16 cellular contexts compared by ENCODE assay signal in genomic region chr12:99259040-99259934, GRCh38.
A peak's percentile ranks its signal among the peaks of the same experiment; 100 is the strongest.
DNase-seq lines count a peak whose midpoint lies in the region; FAIRE-seq and TF ChIP-seq lines count a peak whose summit lies in the region.
"Had no signal": no experiment of that assay in that cellular context is flagged by ENCODE, and none has a peak within 500 bp of the region (broad histone marks: within the 10 kb centered on the region; RNA-seq: fewer than 3 reads in every experiment).

No MANE protein-coding gene starts in this region.

- H3K79me2 ChIP-seq in OCI-LY7 (ENCODE audit: insufficient read depth, low read depth, low read length) = no peaks in the 10 kb centered on the region

- no peak overlapping the region for H3K4me3 Mint-ChIP-seq in nephron
- H3K4me3 Mint-ChIP-seq: activated T-cell treated with anti-CD3 and anti-CD28 coated beads, Interleukin-2, amount 50 U/mL, for 72 hours; B cell; T-helper 2 cell treated with Interferon-gamma antibody and Interleukin-4, amounts not matched to agents 5 μg/mL and 100 μg/mL, for 36 hours had no signal

- no peaks in the 10 kb centered on the region for H3K36me3 Mint-ChIP-seq in nephron (ENCODE audit: low read depth)

- peaks cover 2% of the 10 kb centered on the region for H3K9me3 Mint-ChIP-seq in nephron

- peak overlapping the region; percentile 73 for H2AFZ ChIP-seq in OCI-LY7 (ENCODE audit: low read length)

- no peaks in the 10 kb centered on the region for H3K9me2 ChIP-seq in OCI-LY7 (ENCODE audit: insufficient read depth, low read length)

- DNase-seq in D721Med (ENCODE audit: insufficient read length, low spot score) = no peak
- no peak for DNase-seq in OCI-LY7 (ENCODE audit: low spot score)
- DNase-seq in epidermal melanocyte (ENCODE audit: insufficient read length, low spot score) = peak; percentile 57
- no peak for DNase-seq in stimulated activated naive CD4-positive, alpha-beta T cell treated with Interleukin-2 at 50 U/mL for 16 hours (lab: John Stamatoyannopoulos, UW)
- DNase-seq in NCI-H226 = no peak
- DNase-seq in NCI-H146 (lab: John Stamatoyannopoulos, UW) = no peak
- no peak for DNase-seq in kidney
- DNase-seq: activated CD4-positive, alpha-beta T cell treated with anti-CD3 and anti-CD28 coated beads, Interleukin-2, amount 50 U/mL, for 1 hour; activated T-cell treated with anti-CD3 and anti-CD28 coated beads, Interleukin-2, amount 50 U/mL, for 72 hours; MM.1S; psoas muscle; upper lobe of left lung had no signal

- peak overlapping the region in 2 of 3 experiments; percentile 73 to 76 for H3K27ac Mint-ChIP-seq in nephron
- H3K27ac Mint-ChIP-seq: activated T-cell treated with anti-CD3 and anti-CD28 coated beads, Interleukin-2, amount 50 U/mL, for 72 hours; B cell; T-helper 2 cell treated with Interferon-gamma antibody and Interleukin-4, amounts not matched to agents 5 μg/mL and 100 μg/mL, for 36 hours had no signal

- no peaks in the 10 kb centered on the region for H4K20me1 ChIP-seq in OCI-LY7 (ENCODE audit: insufficient read depth, low read length)

- no peak overlapping the region for H3K27ac ChIP-seq in OCI-LY7 (ENCODE audit: low read depth, low read length, poor library complexity, severe bottlenecking)
- H3K27ac ChIP-seq in kidney (ENCODE audit: low read depth in 2 of 2, low read length in 2 of 2) = no peak overlapping the region
- H3K27ac ChIP-seq: psoas muscle, upper lobe of left lung had no signal

- CTCF ChIA-PET in OCI-LY7 (lab: Charles Lee; ENCODE audit: unreplicated experiment) = no interaction called here

- no peaks in the 10 kb centered on the region for H3K36me3 ChIP-seq in OCI-LY7 (ENCODE audit: insufficient read depth, low read length)
- no peaks in the 10 kb centered on the region for H3K36me3 ChIP-seq in kidney (ENCODE audit: control insufficient read depth in 1 of 2, insufficient read depth in 2 of 2, low read length in 2 of 2)
- H3K36me3 ChIP-seq: upper lobe of left lung had no signal

- H3K9me3 ChIP-seq in OCI-LY7 (ENCODE audit: low read length) (peaks cover 12% of the 10 kb centered on the region; the same call in 1 of the 2 replicates), kidney (ENCODE audit: control insufficient read depth in 1 of 2, low read length in 2 of 2) (no peaks in the 10 kb centered on the region)
- H3K9me3 ChIP-seq: psoas muscle, upper lobe of left lung had no signal

- POLR2A ChIA-PET in OCI-LY7 (lab: Charles Lee) = interaction anchor here (0.6 to 1.9 kb wide), 8 partner anchors 9 to 226 kb away, joined by 3 to 6 read pairs (median 4); no protein-coding TSS in a partner anchor

- FAIRE-seq in D721Med (lab: Jason Lieb, UNC) (peak; percentile 77), kidney (lab: Jason Lieb, UNC) (no peak)
- FAIRE-seq: RCC 7860 had no signal

- no peak overlapping the region for H3K9ac ChIP-seq in kidney (ENCODE audit: low read length in 2 of 2)

- TF ChIP-seq CTCF in D721Med (IDR thresholded peaks at IDR 0.05; ENCODE audit: insufficient read depth, missing control alignments) (no peak), OCI-LY7 (conservative IDR thresholded peaks at IDR 0.05; ENCODE audit: low read length) (no peak), nephron (IDR thresholded peaks at IDR 0.05; ENCODE audit: unreplicated experiment in 3 of 3) (no peak), kidney (IDR thresholded peaks at IDR 0.05; ENCODE audit: borderline replicate concordance, extremely low read depth, insufficient read depth) (no peak)

- H3K4me1 ChIP-seq in OCI-LY7 (ENCODE audit: insufficient read depth, low read length, poor library complexity, severe bottlenecking) (no peaks in the 10 kb centered on the region), kidney (ENCODE audit: control insufficient read depth in 1 of 2, insufficient read depth in 1 of 2, low read depth in 1 of 2, low read length in 2 of 2) (no peaks in the 10 kb centered on the region)
- H3K4me1 ChIP-seq: psoas muscle, upper lobe of left lung had no signal

- peaks cover 29% of the 10 kb centered on the region for H3K4me1 Mint-ChIP-seq in nephron
- H3K4me1 Mint-ChIP-seq: B cell had no signal

- H3K4me3 ChIP-seq in OCI-LY7 (ENCODE audit: low read depth, low read length, poor library complexity, severe bottlenecking) = no peak overlapping the region
- no peak overlapping the region for H3K4me3 ChIP-seq in kidney (ENCODE audit: low read length in 2 of 2)
- H3K4me3 ChIP-seq: psoas muscle, upper lobe of left lung had no signal

- no peak overlapping the region for H3K4me2 ChIP-seq in OCI-LY7 (ENCODE audit: low read length)

- intact Hi-C loops in OCI-LY7 (cut with micrococcal nuclease; ENCODE audit: unreplicated experiment) = loop anchor here (10.0 kb wide), 1 partner anchor 214 kb away; no protein-coding TSS in a partner anchor
- intact Hi-C loops in kidney (cut with DNase I) = no loop called here

- BruUV-seq in OCI-LY7 (replicated peaks; lab: Mats Ljungman, UMichigan) = no TSS peak

- no peaks in the 10 kb centered on the region for H3K27me3 Mint-ChIP-seq in nephron (ENCODE audit: low read depth)
- H3K27me3 Mint-ChIP-seq: B cell had no signal
